ENCODE assay signal across 23 cellular contexts in genomic region chr12:28390716-28391452, GRCh38.
A peak's percentile ranks its signal among the peaks of the same experiment; 100 is the strongest.
DNase-seq lines count a peak whose midpoint lies in the region; TF ChIP-seq lines count a peak whose summit lies in the region.
"Had no signal": no experiment of that assay in that cellular context is flagged by ENCODE, and none has a peak within 500 bp of the region (broad histone marks: within the 10 kb centered on the region; RNA-seq: fewer than 3 reads in every experiment).

No MANE protein-coding gene starts in this region.

- 45% methylated on average over 5 of the region's 5 CpGs for WGBS in suprapubic skin

- no peak for TF ChIP-seq EP300 in suprapubic skin (IDR thresholded peaks at IDR 0.05)

- DNase-seq in GM04503 (ENCODE audit: low read depth) (peak; percentile 38), astrocyte of the spinal cord (ENCODE audit: low read depth, low spot score) (peak; percentile 56), left kidney (ENCODE audit: low read depth, low spot score) (peak; percentile 24), OCI-M1 (lab: John Stamatoyannopoulos, UW) (no peak), suprapubic skin (ENCODE audit: low spot score in 2 of 2) (no peak), GM10266 (ENCODE audit: extremely low spot score) (no peak)
- no peak for DNase-seq in activated effector memory CD4-positive, alpha-beta T cell treated with Interleukin-2 at 50 U/mL for 16 hours
- DNase-seq: activated CD8-positive, alpha-beta memory T cell treated with anti-CD3 and anti-CD28 coated beads, Interleukin-2, amount 10 ng/mL, durations not matched to agents 7 days and 5 days; activated effector memory CD4-positive, alpha-beta T cell treated with anti-CD3 and anti-CD28 coated beads, Interleukin-2, amount 50 U/mL, for 16 hours; AML-193; Caco-2; erythroblast; H7; left colon; naive B cell; NCI-H146; NCI-H2227 treated with DMSO at 0.1 percent for 48 hours; SHP77 treated with DMSO at 0.1 percent for 48 hours; stomach; T-helper 2 cell had no signal

- H3K27me3 ChIP-seq in ACC112 (ENCODE audit: insufficient read depth, low read length) (no peaks in the 10 kb centered on the region), suprapubic skin (no peaks in the 10 kb centered on the region)
- H3K27me3 ChIP-seq: ascending aorta, stomach had no signal

- in situ Hi-C loops in astrocyte of the spinal cord (cut with HindIII; ENCODE audit: low sequenced_read_pairs), result no loop called here

- H2AFZ ChIP-seq in ACC112 (ENCODE audit: low read length, unreplicated experiment), result peak overlapping the region; percentile 62

- no peak overlapping the region for H3K4me3 ChIP-seq in ACC112 (ENCODE audit: low read depth, low read length)
- no peak overlapping the region for H3K4me3 ChIP-seq in astrocyte of the spinal cord (ENCODE audit: low read depth, low read length)
- no peak overlapping the region for H3K4me3 ChIP-seq in suprapubic skin
- H3K4me3 ChIP-seq: ascending aorta, prostate gland, stomach had no signal

- no peaks in the 10 kb centered on the region for H3K79me2 ChIP-seq in ACC112 (ENCODE audit: control insufficient read depth, insufficient read depth, low read length, unreplicated experiment)

- TF ChIP-seq CTCF in astrocyte of the spinal cord (IDR thresholded peaks at IDR 0.05; ENCODE audit: low read depth, low read length) (no peak), suprapubic skin (IDR thresholded peaks at IDR 0.05) (no peak), GM10266 (IDR thresholded peaks at IDR 0.05; ENCODE audit: control insufficient read depth, insufficient read depth, low read depth, missing control alignments) (no peak)

- H3K4me1 ChIP-seq in ACC112 (ENCODE audit: control insufficient read depth, insufficient read depth, low read length, unreplicated experiment), result peaks cover 12% of the 10 kb centered on the region
- no peaks in the 10 kb centered on the region for H3K4me1 ChIP-seq in suprapubic skin
- H3K4me1 ChIP-seq: Caco-2, prostate gland had no signal

- H3K36me3 ChIP-seq in ACC112 (ENCODE audit: insufficient read depth, low read length) (no peaks in the 10 kb centered on the region), suprapubic skin (no peaks in the 10 kb centered on the region)
- H3K36me3 ChIP-seq: ascending aorta, prostate gland had no signal

- peak overlapping the region; percentile 33 for H3K27ac ChIP-seq in ACC112 (ENCODE audit: low read depth, low read length)
- no peak overlapping the region for H3K27ac ChIP-seq in suprapubic skin
- H3K27ac ChIP-seq: ascending aorta, prostate gland had no signal

- TF ChIP-seq POLR2A in suprapubic skin (IDR thresholded peaks at IDR 0.05), result no peak

- no peaks in the 10 kb centered on the region for H3K9me3 ChIP-seq in suprapubic skin
- H3K9me3 ChIP-seq: ascending aorta, Caco-2, prostate gland, stomach had no signal

Comparison
In these comparisons a context has a peak if more than half of its experiments do, and no peak if none do; other contexts are left out.
1. DNase-seq: peak in GM04503 (single experiment), astrocyte of the spinal cord (single experiment) and left kidney (single experiment); none in OCI-M1 (single experiment), activated effector memory CD4-positive, alpha-beta T cell treated with Interleukin-2 at 50 U/mL for 16 hours (single experiment), suprapubic skin (0 of 2) and GM10266 (single experiment).